In the genomic region with DNA sequence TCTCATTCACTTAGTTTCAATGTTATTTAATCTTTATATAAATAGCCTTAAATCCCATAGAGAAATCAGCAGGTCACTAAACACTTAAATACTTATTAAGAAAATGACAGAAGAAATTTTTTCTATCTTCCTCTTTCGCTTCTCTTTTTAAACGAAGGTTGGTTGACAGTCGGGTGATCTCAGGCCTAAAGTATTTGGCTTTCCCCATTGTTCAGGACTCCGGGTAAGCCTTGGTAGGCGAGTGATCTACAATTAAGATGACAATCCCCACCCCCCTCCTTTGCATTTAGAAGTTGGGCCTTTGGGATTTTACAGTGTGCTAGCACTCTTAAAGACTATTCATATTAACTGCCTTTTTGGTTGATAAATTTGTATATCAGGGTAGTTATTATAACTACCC, we compare ENCODE assay signal across 9 cellular contexts. TPM values are rescaled to one million over a fixed set of nuclear protein-coding genes. Genes with fewer than 3 reads are reported as not detected.
DNase-seq lines count a peak whose midpoint lies in the region; ATAC-seq, FAIRE-seq and TF ChIP-seq lines count a peak whose summit lies in the region.
"Had no signal": no experiment of that assay in that cellular context is flagged by ENCODE, and none has a peak within 500 bp of the region (broad histone marks: within the 10 kb centered on the region; RNA-seq: fewer than 3 reads in every experiment).

No MANE protein-coding gene starts in this region.

- POLR2A ChIA-PET in RWPE1 (lab: Yijun Ruan, JAX; ENCODE audit: low non-redundant PET), result no interaction called here

- H3K9me3 Mint-ChIP-seq in natural killer cell treated with Interleukin-12 subunit alpha and Interleukin-12 subunit beta and Interleukin-15 and Interleukin-18, amount 100 ng/mL, for 72 hours, result no peaks in the 10 kb centered on the region
- peaks cover 0 to 8% (median 0%) of the 10 kb centered on the region in 6 donors for H3K9me3 Mint-ChIP-seq in immature natural killer cell
- H3K9me3 Mint-ChIP-seq: central memory CD8-positive, alpha-beta T cell had no signal

- no peaks in the 10 kb centered on the region for H3K9me3 ChIP-seq in iPS DF 6.9 (ENCODE audit: control insufficient read depth, insufficient read depth, low read length)

- TF ChIP-seq CTCF in GM06990 (IDR thresholded peaks at IDR 0.05; ENCODE audit: insufficient read depth, low read length, poor library complexity, severe bottlenecking), result no peak
- TF ChIP-seq CTCF in RWPE1 (conservative IDR thresholded peaks at IDR 0.05; ENCODE audit: low read depth), result no peak
- TF ChIP-seq CTCF in D721Med (IDR thresholded peaks at IDR 0.05; ENCODE audit: insufficient read depth, missing control alignments), result no peak

- no peaks in the 10 kb centered on the region for H3K27me3 Mint-ChIP-seq in natural killer cell treated with Interleukin-12 subunit alpha and Interleukin-12 subunit beta and Interleukin-15 and Interleukin-18, amount 100 ng/mL, for 72 hours
- H3K27me3 Mint-ChIP-seq in immature natural killer cell (ENCODE audit: low read depth in 3 of 3), result peaks cover 0 to 2% (median 0%) of the 10 kb centered on the region in 3 donors
- H3K27me3 Mint-ChIP-seq: central memory CD8-positive, alpha-beta T cell had no signal

- H3K27ac ChIP-seq in RWPE1, result no peak overlapping the region
- no peak overlapping the region for H3K27ac ChIP-seq in iPS DF 6.9 (ENCODE audit: low read length)

- CTCF ChIA-PET in RWPE1 (lab: Yijun Ruan, JAX), result interaction anchor here (0.6 to 1.1 kb wide), 3 partner anchors 46 to 193 kb away, joined by 3 to 7 read pairs (median 3); no protein-coding TSS in a partner anchor

- no peaks in the 10 kb centered on the region for H3K36me3 Mint-ChIP-seq in natural killer cell treated with Interleukin-12 subunit alpha and Interleukin-12 subunit beta and Interleukin-15 and Interleukin-18, amount 100 ng/mL, for 72 hours
- peaks cover 0 to 4% (median 0%) of the 10 kb centered on the region in 3 donors for H3K36me3 Mint-ChIP-seq in immature natural killer cell

- H3K4me3 Mint-ChIP-seq in natural killer cell treated with Interleukin-12 subunit alpha and Interleukin-12 subunit beta and Interleukin-15 and Interleukin-18, amount 100 ng/mL, for 72 hours, result no peak overlapping the region
- H3K4me3 Mint-ChIP-seq in immature natural killer cell, result no peak overlapping the region
- H3K4me3 Mint-ChIP-seq: central memory CD8-positive, alpha-beta T cell had no signal

- peaks cover 6% of the 10 kb centered on the region; the same call in 1 of the 2 replicates for H3K4me1 ChIP-seq in iPS DF 6.9 (ENCODE audit: control insufficient read depth, insufficient read depth, low read length)

- no peak overlapping the region for H3K4me3 ChIP-seq in GM06990 (replicated peaks; ENCODE audit: low read depth, low read length)
- H3K4me3 ChIP-seq in iPS DF 6.9 (ENCODE audit: low read length), result no peak overlapping the region

- DNase-seq in GM06990 (ENCODE audit: extremely low read depth, insufficient read length), result peak; percentile 28
- DNase-seq in RWPE1 (ENCODE audit: low spot score), result peak; percentile 67
- DNase-seq in iPS DF 6.9 (ENCODE audit: low read depth, low spot score), result peak; percentile 70
- no peak for DNase-seq in D721Med (ENCODE audit: insufficient read length, low spot score)
- no peak for DNase-seq in natural killer cell treated with Interleukin-12 subunit alpha and Interleukin-12 subunit beta and Interleukin-15 and Interleukin-18, amount 100 ng/mL, for 72 hours (ENCODE audit: low spot score)
- no peak for DNase-seq in immature natural killer cell
- no peak for DNase-seq in activated effector memory CD4-positive, alpha-beta T cell treated with Interleukin-2 at 50 U/mL for 16 hours

- H3K36me3 ChIP-seq in GM06990 (ENCODE audit: control insufficient read depth, insufficient read depth, low read length), result no peaks in the 10 kb centered on the region
- no peaks in the 10 kb centered on the region for H3K36me3 ChIP-seq in iPS DF 6.9 (ENCODE audit: control insufficient read depth, insufficient read depth, low read length)

- no peaks in the 10 kb centered on the region for H3K27me3 ChIP-seq in GM06990 (replicated peaks; ENCODE audit: control insufficient read depth, insufficient read depth, low read length)
- no peaks in the 10 kb centered on the region for H3K27me3 ChIP-seq in iPS DF 6.9 (ENCODE audit: control insufficient read depth, insufficient read depth, low read length)

- peaks cover 2 to 4% of the 10 kb centered on the region in 2 donors for H3K4me1 Mint-ChIP-seq in natural killer cell treated with Interleukin-12 subunit alpha and Interleukin-12 subunit beta and Interleukin-15 and Interleukin-18, amount 100 ng/mL, for 72 hours (ENCODE audit: low read depth in 2 of 2)
- H3K4me1 Mint-ChIP-seq in immature natural killer cell, result peaks cover 4 to 9% of the 10 kb centered on the region in 2 donors
- H3K4me1 Mint-ChIP-seq: central memory CD8-positive, alpha-beta T cell had no signal

- no CpG with 5 or more reads among the region's 5 CpGs for WGBS in iPS DF 6.9 (ENCODE audit: insufficient coverage, insufficient read length)

- H3K27ac Mint-ChIP-seq in natural killer cell treated with Interleukin-12 subunit alpha and Interleukin-12 subunit beta and Interleukin-15 and Interleukin-18, amount 100 ng/mL, for 72 hours, result no peak overlapping the region
- no peak overlapping the region for H3K27ac Mint-ChIP-seq in immature natural killer cell

- FAIRE-seq in D721Med (lab: Jason Lieb, UNC), result no peak

- peak; percentile 63 for ATAC-seq in HG02798 (IDR thresholded peaks at IDR 0.05; ENCODE audit: poor library complexity, unreplicated experiment)
- ATAC-seq in natural killer cell treated with Interleukin-12 subunit alpha and Interleukin-12 subunit beta and Interleukin-15 and Interleukin-18, amount 100 ng/mL, for 72 hours, result no peak

RNA-seq across cellular contexts. Expression of gene UTRN, which starts 19.7 kb away (rescaled TPM):
- 100 to 1,000 TPM; 174 to 219 TPM for total RNA-seq in natural killer cell treated with Interleukin-12 subunit alpha and Interleukin-12 subunit beta and Interleukin-15 and Interleukin-18, amount 100 ng/mL, for 72 hours
- polyA plus RNA-seq in immature natural killer cell, result 100 to 1,000 TPM in 1 of 3 donors, 10 to 100 TPM in 2; 40.5 to 261 (median 67.6) TPM

Comparison
In these comparisons a context has a peak if more than half of its experiments do, and no peak if none do; other contexts are left out.
1. DNase-seq: peak in GM06990 (single experiment), RWPE1 (single experiment) and iPS DF 6.9 (single experiment); none in D721Med (single experiment), natural killer cell treated with Interleukin-12 subunit alpha and Interleukin-12 subunit beta and Interleukin-15 and Interleukin-18, amount 100 ng/mL, for 72 hours (single experiment), immature natural killer cell (0 of 3) and activated effector memory CD4-positive, alpha-beta T cell treated with Interleukin-2 at 50 U/mL for 16 hours (single experiment).